In the genomic region with DNA sequence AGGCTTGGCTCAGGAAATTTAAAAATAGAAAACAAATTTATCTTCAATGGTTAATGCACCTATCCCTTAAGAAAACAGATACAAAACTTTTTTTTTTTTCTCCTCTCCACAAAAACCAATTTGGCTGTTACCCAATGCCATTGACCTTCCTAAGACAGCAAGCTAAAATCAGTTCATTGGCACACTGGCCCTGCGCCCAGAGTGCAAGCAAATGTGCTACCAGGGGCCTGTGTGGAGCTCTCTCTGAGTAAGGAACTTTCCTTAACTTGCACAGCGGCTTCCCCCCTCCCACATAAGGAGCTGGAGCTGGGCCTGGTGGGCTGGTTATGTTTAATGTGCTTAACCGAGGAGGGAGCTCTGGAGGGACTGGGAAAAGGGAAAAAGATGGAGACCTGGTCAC, we compare ENCODE assay signal across 23 cellular contexts. TPM values are rescaled to one million over a fixed set of nuclear protein-coding genes. Genes with fewer than 3 reads are reported as not detected.
DNase-seq lines count a peak whose midpoint lies in the region; ATAC-seq, FAIRE-seq and TF ChIP-seq lines count a peak whose summit lies in the region.
"Had no signal": no experiment of that assay in that cellular context is flagged by ENCODE, and none has a peak within 500 bp of the region (broad histone marks: within the 10 kb centered on the region; RNA-seq: fewer than 3 reads in every experiment).

No MANE protein-coding gene starts in this region.

- peak overlapping the region; percentile 78 for H3K27ac Mint-ChIP-seq in neural crest cell (ENCODE audit: unreplicated experiment)

- FAIRE-seq in HepG2 (lab: Jason Lieb, UNC) (no peak), RCC 7860 (lab: Jason Lieb, UNC) (no peak)
- FAIRE-seq: H54, K562 had no signal

- H3K9me3 ChIP-seq in right lobe of liver (no peaks in the 10 kb centered on the region), HepG2 (ENCODE audit: low read length) (no peaks in the 10 kb centered on the region), esophagus muscularis mucosa (no peaks in the 10 kb centered on the region), upper lobe of left lung (no peaks in the 10 kb centered on the region)

- TF ChIP-seq POLR2A in right lobe of liver (IDR thresholded peaks at IDR 0.05) (no peak), HepG2 (IDR thresholded peaks at IDR 0.05; ENCODE audit: insufficient read depth in 1 of 2, low read depth in 2 of 2, low read length in 2 of 2) (no peak), esophagus muscularis mucosa (IDR thresholded peaks at IDR 0.05; ENCODE audit: low read depth) (no peak), upper lobe of left lung (IDR thresholded peaks at IDR 0.05) (no peak)

- 46% methylated on average over 3 of the region's 3 CpGs for WGBS in right lobe of liver (ENCODE audit: insufficient coverage, low coverage, low lambda C conversion rate, missing lambda C conversion rate)
- whole genome bisulfite sequencing in HepG2 (ENCODE audit: low lambda C conversion rate): 5% methylated on average over 3 of the region's 3 CpGs
- 66% methylated on average over 3 of the region's 3 CpGs for WGBS in esophagus muscularis mucosa
- 74 to 85% methylated on average over 2 to 3 of the region's 3 CpGs for WGBS in upper lobe of left lung, 2 donors

- H3K4me1 ChIP-seq in right lobe of liver: no peaks in the 10 kb centered on the region
- no peaks in the 10 kb centered on the region for H3K4me1 ChIP-seq in HepG2 (ENCODE audit: insufficient read depth, low read length)
- H3K4me1 ChIP-seq in esophagus muscularis mucosa: no peaks in the 10 kb centered on the region
- H3K4me1 ChIP-seq in upper lobe of left lung: no peaks in the 10 kb centered on the region

- no peak overlapping the region for H3K4me2 ChIP-seq in HepG2 (ENCODE audit: low read depth, low read length)

- H2AFZ ChIP-seq in HepG2 (ENCODE audit: low read length): no peak overlapping the region

- peaks cover 12% of the 10 kb centered on the region for H3K4me1 Mint-ChIP-seq in neural crest cell

- intact Hi-C loops in right lobe of liver (cut with DNase I): no loop called here
- intact Hi-C loops in HepG2 (cut with micrococcal nuclease; ENCODE audit: unreplicated experiment): no loop called here
- intact Hi-C loops in esophagus muscularis mucosa (cut with DNase I): no loop called here

- CTCF ChIA-PET in HepG2 (lab: Yijun Ruan, JAX; ENCODE audit: low intra/inter-chr PET ratio, low total read pairs): no interaction called here

- TF ChIP-seq RAD21 in HepG2 (CRISPR knock-in tag; IDR thresholded peaks at IDR 0.05): no peak

- H3K4me3 Mint-ChIP-seq in neural crest cell: no peak overlapping the region

- H3K27me3 ChIP-seq in right lobe of liver (no peaks in the 10 kb centered on the region), HepG2 (ENCODE audit: control insufficient read depth in 1 of 2, insufficient read depth in 2 of 2, low read length in 2 of 2) (peaks cover 0 to 4% of the 10 kb centered on the region in 2 experiments; a peak in 1 of 5 replicates), esophagus muscularis mucosa (peaks cover 0 to 19% (median under 1%) of the 10 kb centered on the region in 4 donors), upper lobe of left lung (no peaks in the 10 kb centered on the region)

- TF ChIP-seq CTCF in right lobe of liver (IDR thresholded peaks at IDR 0.05): no peak
- TF ChIP-seq CTCF in HepG2 (CRISPR knock-in tag; IDR thresholded peaks at IDR 0.05): no peak
- no peak for TF ChIP-seq CTCF in esophagus muscularis mucosa (IDR thresholded peaks at IDR 0.05)
- no peak for TF ChIP-seq CTCF in neural crest cell (conservative IDR thresholded peaks at IDR 0.05)
- no peak for TF ChIP-seq CTCF in upper lobe of left lung (IDR thresholded peaks at IDR 0.05)

- H3K4me3 ChIP-seq in right lobe of liver: no peak overlapping the region
- no peak overlapping the region for H3K4me3 ChIP-seq in HepG2 (replicated peaks in 1 of 3; ENCODE audit: insufficient read depth in 1 of 3, low read depth in 2 of 3, low read length in 3 of 3)
- H3K4me3 ChIP-seq in esophagus muscularis mucosa: no peak overlapping the region
- H3K4me3 ChIP-seq in upper lobe of left lung: no peak overlapping the region
- H3K4me3 ChIP-seq: K562 had no signal

- no peaks in the 10 kb centered on the region for H3K79me2 ChIP-seq in HepG2 (ENCODE audit: insufficient read depth, low read length)

- peaks cover 9% of the 10 kb centered on the region for H3K27me3 Mint-ChIP-seq in neural crest cell (ENCODE audit: low read depth)

- peaks cover 2% of the 10 kb centered on the region for H3K36me3 Mint-ChIP-seq in neural crest cell (ENCODE audit: low read depth)

- in situ Hi-C loops in HepG2 (cut with HindIII; ENCODE audit: extremely low pct_ligation_motif_present, low pct_unique_long_range_greater_than_20kb): no loop called here

- DNase-seq in right lobe of liver (no peak), HepG2 (ENCODE audit: low spot score) (no peak), esophagus muscularis mucosa (ENCODE audit: extremely low spot score) (peak; percentile 72), neural crest cell (ENCODE audit: low read depth, low spot score) (no peak), upper lobe of left lung (no peak), EL (no peak), RCC 7860 (ENCODE audit: low spot score) (no peak)
- DNase-seq: 8988T, ACHN, Calu3, DMS79 treated with DMSO at 0.1 percent for 48 hours, NCI-H2029, NCI-H446, NCI-H524 treated with DMSO at 0.1 percent for 48 hours, NCI-H774, SHP77 treated with DMSO at 0.1 percent for 48 hours had no signal

- no peaks in the 10 kb centered on the region for H4K20me1 ChIP-seq in HepG2 (ENCODE audit: insufficient read depth, low read length)

- ATAC-seq in right lobe of liver (peak in 3 of 4 donors; percentile 50 to 65 (median 51)), HepG2 (no peak), upper lobe of left lung (ENCODE audit: low FRiP score in 2 of 2) (no peak), GM21515 (IDR thresholded peaks at IDR 0.05; ENCODE audit: unreplicated experiment) (no peak)
- ATAC-seq: K562 had no signal

- H3K27ac ChIP-seq in right lobe of liver: no peak overlapping the region
- no peak overlapping the region for H3K27ac ChIP-seq in HepG2 (ENCODE audit: extremely low read length, insufficient read depth, low read length)
- no peak overlapping the region for H3K27ac ChIP-seq in esophagus muscularis mucosa (replicated peaks in 1 of 4)
- H3K27ac ChIP-seq in upper lobe of left lung: no peak overlapping the region

- TF ChIP-seq EP300 in HepG2 (IDR thresholded peaks at IDR 0.05; ENCODE audit: low read depth in 2 of 2, low read length in 2 of 2) (no peak), HepG2 (CRISPR knock-in tag; IDR thresholded peaks at IDR 0.05; ENCODE audit: borderline replicate concordance) (no peak), esophagus muscularis mucosa (IDR thresholded peaks at IDR 0.05) (no peak), upper lobe of left lung (IDR thresholded peaks at IDR 0.05) (no peak)

- H3K9me3 Mint-ChIP-seq in neural crest cell: no peaks in the 10 kb centered on the region

- POLR2A ChIA-PET in HepG2 (lab: Yijun Ruan, JAX): no interaction called here

- H3K9ac ChIP-seq in HepG2 (ENCODE audit: insufficient read depth, low read depth, low read length): no peak overlapping the region

- no TSS peak for BruUV-seq in HepG2 (replicated peaks; lab: Mats Ljungman, UMichigan)

- H3K36me3 ChIP-seq in right lobe of liver (no peaks in the 10 kb centered on the region), HepG2 (replicated peaks in 1 of 2; ENCODE audit: control insufficient read depth in 1 of 2, insufficient read depth in 2 of 2, low read length in 2 of 2) (no peaks in the 10 kb centered on the region), esophagus muscularis mucosa (no peaks in the 10 kb centered on the region), upper lobe of left lung (no peaks in the 10 kb centered on the region)

TF ChIP-seq in HepG2, 621 proteins besides CTCF, POLR2A, EP300 and RAD21:
- TF ChIP-seq FOXO1 (CRISPR knock-in tag; IDR thresholded peaks at IDR 0.05) (no peak), SOX13 (IDR thresholded peaks at IDR 0.05) (no peak), SOX13 (CRISPR knock-in tag; conservative IDR thresholded peaks at IDR 0.05 in 1 of 2, IDR thresholded peaks at IDR 0.05 in 1 of 2) (no peak), GLI4 (CRISPR knock-in tag; IDR thresholded peaks at IDR 0.05; ENCODE audit: borderline replicate concordance) (no peak), IRX3 (CRISPR knock-in tag; IDR thresholded peaks at IDR 0.05; ENCODE audit: borderline replicate concordance, low read depth) (no peak)

RNA-seq across cellular contexts. Expression of gene POU3F3, which starts 17.7 kb away (rescaled TPM):
- total RNA-seq in right lobe of liver (not detected), HepG2 (2016; rRNA removed; fragmentation: Illumina TruSeq; extraction: Trizol) (not detected in 2 replicates), esophagus muscularis mucosa (under 1 TPM in 1 of 4 donors, not detected in 3; 0.11 TPM), neural crest cell (26.7 and 27.1 TPM in 2 replicates), upper lobe of left lung (not detected)
- total RNA-seq in HepG2 (2016; cell fraction: cytosol; rRNA removed; fragmentation: Illumina TruSeq; extraction: Trizol; ENCODE audit: low read depth): not detected in 2 replicates
- total RNA-seq in HepG2 (2016; cell fraction: insoluble cytoplasmic fraction; rRNA removed; fragmentation: Illumina TruSeq; extraction: Trizol): not detected in 2 replicates
- total RNA-seq in HepG2 (2016; cell fraction: membrane; rRNA removed; fragmentation: Illumina TruSeq; extraction: Trizol): not detected in 2 replicates
- not detected in 2 replicates for total RNA-seq in HepG2 (2016; cell fraction: nucleus; rRNA removed; fragmentation: Illumina TruSeq; extraction: Trizol)
- not detected in 2 replicates for polyA plus RNA-seq in HepG2 (2011; rRNA removed)
- not detected in 2 replicates for polyA plus RNA-seq in HepG2 (2011; cell fraction: cytosol; rRNA removed)
- not detected in 2 replicates for polyA plus RNA-seq in HepG2 (2011; cell fraction: nucleus; rRNA removed)
- polyA plus RNA-seq in HepG2 (2012): not detected in 2 replicates
- not detected in 2 replicates for polyA plus RNA-seq in HepG2 (2016; cell fraction: cytosol; fragmentation: Illumina TruSeq; extraction: Trizol; ENCODE audit: low read depth)
- polyA plus RNA-seq in HepG2 (2016; cell fraction: insoluble cytoplasmic fraction; fragmentation: Illumina TruSeq; extraction: Trizol; ENCODE audit: low read depth): not detected in 2 replicates
- not detected in 2 replicates for polyA plus RNA-seq in HepG2 (2016; cell fraction: membrane; fragmentation: Illumina TruSeq; extraction: Trizol; ENCODE audit: low read depth)
- not detected in 2 replicates for polyA plus RNA-seq in HepG2 (2016; cell fraction: nucleus; fragmentation: Illumina TruSeq; extraction: Trizol; ENCODE audit: insufficient read depth, low read depth)
- polyA minus RNA-seq in HepG2 (2011; rRNA and poly(A)+ RNA removed; ENCODE audit: low replicate concordance): not detected in 2 replicates
- polyA minus RNA-seq in HepG2 (2011; cell fraction: cytosol; rRNA and poly(A)+ RNA removed): not detected in 2 replicates
- not detected in 2 replicates for polyA minus RNA-seq in HepG2 (2011; cell fraction: nucleus; rRNA and poly(A)+ RNA removed)
- total RNA-seq: Calu3, HT1080, K562, LHCN-M2, MCF 10A had no signal
- polyA plus RNA-seq: BJ, K562 had no signal

Comparison
In these comparisons a context has a peak if more than half of its experiments do, and no peak if none do; other contexts are left out.
1. ATAC-seq: peak in right lobe of liver (3 of 4); none in HepG2 (single experiment), upper lobe of left lung (0 of 2) and GM21515 (single experiment).
2. RNA of gene POU3F3, which starts 17.7 kb away (total RNA-seq): 26.7 to 27.1 TPM in neural crest cell; not detected in right lobe of liver, not detected in HepG2, 0.11 TPM in esophagus muscularis mucosa and not detected in upper lobe of left lung; every median in the first group is over 10 times any median in the second.